ENCODE assay signal across 15 cellular contexts in the genomic region with DNA sequence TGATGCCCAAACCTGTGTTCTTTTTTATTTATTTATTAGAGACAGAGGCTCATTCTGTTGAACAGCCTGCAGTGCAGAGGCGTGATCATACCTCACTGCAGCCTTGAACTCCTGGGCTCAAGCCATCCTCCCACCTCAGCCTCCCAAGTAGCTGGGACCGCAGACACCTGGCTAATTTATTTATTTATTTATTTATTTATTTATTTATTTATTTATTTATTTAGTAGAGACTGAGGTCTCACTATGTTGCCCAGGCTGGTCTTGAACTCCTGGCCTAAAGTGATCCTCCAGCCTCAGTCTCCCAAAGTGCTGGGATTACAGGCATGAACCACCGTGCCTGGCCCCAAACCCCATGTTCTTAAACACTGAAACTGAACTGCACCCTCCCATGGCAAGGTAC. TPM values are rescaled to one million over a fixed set of nuclear protein-coding genes. Genes with fewer than 3 reads are reported as not detected.
"Had no signal": no experiment of that assay in that cellular context is flagged by ENCODE, and none has a peak within 500 bp of the region (broad histone marks: within the 10 kb centered on the region; RNA-seq: fewer than 3 reads in every experiment).

No MANE protein-coding gene starts in this region.

RNA-seq across cellular contexts. Expression of a gene that starts 5.7 kb away (rescaled TPM):
- total RNA-seq: activated B cell treated with CpG ODN at 0.5 μM for 24 hours; activated CD4-positive, alpha-beta memory T cell treated with anti-CD3 and anti-CD28 coated beads for 36 hours; activated CD4-positive, alpha-beta memory T cell treated with anti-CD3 and anti-CD28 coated beads, Interleukin-2, amount 10 ng/mL, durations not matched to agents 7 days and 5 days; activated CD4-positive, alpha-beta T cell treated with anti-CD3 and anti-CD28 coated beads, Interleukin-2, amount 10 ng/mL, durations not matched to agents 24 days and 14 days; activated CD4-positive, alpha-beta T cell treated with anti-CD3 and anti-CD28 coated beads, Interleukin-2, amount 10 ng/mL, durations not matched to agents 7 days and 5 days; activated CD8-positive, alpha-beta memory T cell treated with anti-CD3 and anti-CD28 coated beads for 36 hours; activated CD8-positive, alpha-beta memory T cell treated with anti-CD3 and anti-CD28 coated beads, Interleukin-2, amount 10 ng/mL, durations not matched to agents 7 days and 5 days; activated CD8-positive, alpha-beta T cell treated with anti-CD3 and anti-CD28 coated beads for 36 hours; activated CD8-positive, alpha-beta T cell treated with anti-CD3 and anti-CD28 coated beads, Interleukin-2, amount 10 ng/mL, durations not matched to agents 7 days and 5 days; T-cell; T-helper 1 cell treated with Interleukin-12 subunit alpha and Interleukin-12 subunit beta and Interleukin-4 antibody, amounts not matched to agents 30 ng/mL and 1 ng/mL, for 36 hours; T-helper 17 cell; T-helper 2 cell treated with Interferon-gamma antibody and Interleukin-4, amounts not matched to agents 100 ng/mL and 5 ng/mL, for 36 hours; WTC11 had no signal

RNA-seq across cellular contexts. Expression of a gene that starts 29.6 kb away (rescaled TPM):
- total RNA-seq: activated B cell treated with CpG ODN at 0.5 μM for 24 hours; activated CD4-positive, alpha-beta memory T cell treated with anti-CD3 and anti-CD28 coated beads for 36 hours; activated CD4-positive, alpha-beta memory T cell treated with anti-CD3 and anti-CD28 coated beads, Interleukin-2, amount 10 ng/mL, durations not matched to agents 7 days and 5 days; activated CD4-positive, alpha-beta T cell treated with anti-CD3 and anti-CD28 coated beads for 36 hours; activated CD4-positive, alpha-beta T cell treated with anti-CD3 and anti-CD28 coated beads, Interleukin-2, amount 10 ng/mL, durations not matched to agents 24 days and 14 days; activated CD4-positive, alpha-beta T cell treated with anti-CD3 and anti-CD28 coated beads, Interleukin-2, amount 10 ng/mL, durations not matched to agents 7 days and 5 days; activated CD8-positive, alpha-beta memory T cell treated with anti-CD3 and anti-CD28 coated beads for 36 hours; activated CD8-positive, alpha-beta memory T cell treated with anti-CD3 and anti-CD28 coated beads, Interleukin-2, amount 10 ng/mL, durations not matched to agents 7 days and 5 days; activated CD8-positive, alpha-beta T cell treated with anti-CD3 and anti-CD28 coated beads for 36 hours; activated CD8-positive, alpha-beta T cell treated with anti-CD3 and anti-CD28 coated beads, Interleukin-2, amount 10 ng/mL, durations not matched to agents 7 days and 5 days; T-cell; T-helper 1 cell treated with Interleukin-12 subunit alpha and Interleukin-12 subunit beta and Interleukin-4 antibody, amounts not matched to agents 30 ng/mL and 1 ng/mL, for 36 hours; T-helper 17 cell; T-helper 2 cell treated with Interferon-gamma antibody and Interleukin-4, amounts not matched to agents 100 ng/mL and 5 ng/mL, for 36 hours; WTC11 had no signal
